Comparison of ENCODE assay signal across 23 cellular contexts in genomic region chr11:71221201-71221600, GRCh38. TPM values are rescaled to one million over a fixed set of nuclear protein-coding genes. Genes with fewer than 3 reads are reported as not detected.
"Had no signal": no experiment of that assay in that cellular context is flagged by ENCODE, and none has a peak within 500 bp of the region (broad histone marks: within the 10 kb centered on the region; RNA-seq: fewer than 3 reads in every experiment).

No MANE protein-coding gene starts in this region.

- ATAC-seq: activated T-cell treated with anti-CD3 and anti-CD28 coated beads, Interleukin-2, amount 50 U/mL, for 4 hours; activated T-helper 17 cell treated with anti-CD3 and anti-CD28 coated beads, Interleukin-2, amount 50 U/mL, for 72 hours; K562 had no signal

- DNase-seq: activated CD4-positive, alpha-beta memory T cell treated with anti-CD3 and anti-CD28 coated beads for 36 hours; activated CD4-positive, alpha-beta T cell treated with anti-CD3 and anti-CD28 coated beads, Interleukin-2, amount 10 ng/mL, durations not matched to agents 7 days and 5 days; activated CD4-positive, CD25-positive, alpha-beta regulatory T cell; activated CD8-positive, alpha-beta memory T cell treated with anti-CD3 and anti-CD28 coated beads for 24 hours; activated gamma-delta T cell; activated naive CD4-positive, alpha-beta T cell treated with anti-CD3 and anti-CD28 coated beads, Interleukin-2, amount 10 ng/mL, durations not matched to agents 7 days and 5 days; activated naive CD8-positive, alpha-beta T cell treated with anti-CD3 and anti-CD28 coated beads for 36 hours; activated T-cell treated with anti-CD3 and anti-CD28 coated beads, Interleukin-2, amount 50 U/mL, for 4 hours; Karpas-422; MM.1S; NCI-H1105; NCI-H1436; NCI-H1694 treated with DMSO at 0.1 percent for 48 hours; NCI-H2029 treated with DMSO at 0.1 percent for 48 hours; NCI-H510A treated with DMSO at 0.1 percent for 48 hours; Peyer's patch; SHP77 treated with DMSO at 0.1 percent for 48 hours; T-helper 9 cell had no signal

- H3K9me3 ChIP-seq: Peyer's patch had no signal

- H3K27me3 ChIP-seq: Peyer's patch had no signal

- H3K4me3 ChIP-seq: K562, Peyer's patch had no signal

- FAIRE-seq: K562, TTC549 had no signal

- H3K27ac ChIP-seq: Peyer's patch, RWPE1, VCaP had no signal

- H3K36me3 ChIP-seq: Peyer's patch had no signal

- H3K4me1 ChIP-seq: Peyer's patch had no signal

RNA-seq across cellular contexts. Expression of gene SHANK2, which starts 31.2 kb away (rescaled TPM):
- total RNA-seq: activated CD4-positive, alpha-beta memory T cell treated with anti-CD3 and anti-CD28 coated beads for 36 hours; activated CD4-positive, alpha-beta T cell treated with anti-CD3 and anti-CD28 coated beads, Interleukin-2, amount 10 ng/mL, durations not matched to agents 7 days and 5 days; activated naive CD8-positive, alpha-beta T cell treated with anti-CD3 and anti-CD28 coated beads for 36 hours; activated T-helper 17 cell treated with anti-CD3 and anti-CD28 coated beads, Interleukin-2, amount 50 U/mL, for 72 hours had no signal
